In genomic region chr1:52602328-52603300, GRCh38 we compare ENCODE assay signal across 7 cellular contexts. TPM values are rescaled to one million over a fixed set of nuclear protein-coding genes. Genes with fewer than 3 reads are reported as not detected.
DNase-seq lines count a peak whose midpoint lies in the region; ATAC-seq, FAIRE-seq and TF ChIP-seq lines count a peak whose summit lies in the region.

Gene GPX7 (plus strand): TSS chr1:52602371. CDS start chr1:52602410, 39 bp downstream.

- H2AK5ac ChIP-seq in trophoblast cell (ENCODE audit: low read length), result no peak within 1 kb of the TSS

- H3K27me3 ChIP-seq in RWPE2 (ENCODE audit: insufficient read depth, poor library complexity, severe bottlenecking) (no peaks in the 10 kb centered on the region), trophoblast cell (ENCODE audit: insufficient read depth, low read length) (peaks cover 2% of the 10 kb centered on the region), thoracic aorta (replicated peaks; ENCODE audit: insufficient read depth) (no peaks in the 10 kb centered on the region)

- H4K8ac ChIP-seq in trophoblast cell (ENCODE audit: low read depth, low read length), result peak within 1 kb of the TSS; percentile 60

- TF ChIP-seq CTCF in RWPE2 (IDR thresholded peaks at IDR 0.05; ENCODE audit: poor library complexity, severe bottlenecking) (no peak), thoracic aorta (IDR thresholded peaks at IDR 0.05) (no peak)

- peaks cover 12 to 25% of the 10 kb centered on the region in 2 donors for H3K36me3 Mint-ChIP-seq in activated naive CD4-positive, alpha-beta T cell treated with anti-CD3 and anti-CD28 coated beads, Interleukin-2, amount 50 U/mL, for 72 hours

- no peaks in the 10 kb centered on the region for H3K79me2 ChIP-seq in trophoblast cell (ENCODE audit: control insufficient read depth, insufficient read depth, low read length, poor library complexity)

- intact Hi-C loops in cardiac septum (cut with DNase I), result loop anchor here (2.0 to 5.0 kb wide), 2 partner anchors 48 to 200 kb away; partner anchors contain the start of genes ORC1 and PRPF38A

- H2BK12ac ChIP-seq in trophoblast cell (ENCODE audit: low read length), result peak within 1 kb of the TSS; percentile 0

- H3K4me2 ChIP-seq in trophoblast cell (ENCODE audit: low read length), result peak within 1 kb of the TSS; percentile 83

- H3K79me1 ChIP-seq in trophoblast cell (ENCODE audit: low read length), result peaks cover 4% of the 10 kb centered on the region

- H2BK120ac ChIP-seq in trophoblast cell (ENCODE audit: insufficient read depth, low read length, poor library complexity), result peak within 1 kb of the TSS; percentile 66

- H3K23ac ChIP-seq in trophoblast cell (ENCODE audit: low read length), result no peak within 1 kb of the TSS

- H3K36me3 ChIP-seq in RWPE2 (ENCODE audit: low read depth) (no peaks in the 10 kb centered on the region), trophoblast cell (ENCODE audit: control insufficient read depth in 1 of 2, insufficient read depth in 2 of 2, low read length in 2 of 2) (peaks cover 0 to 4% of the 10 kb centered on the region in 2 experiments), thoracic aorta (peaks cover 8% of the 10 kb centered on the region)

- no peak for FAIRE-seq in GM19239 (lab: Jason Lieb, UNC)

- H3K4me3 ChIP-seq in RWPE2 (ENCODE audit: severe bottlenecking), result peak within 1 kb of the TSS; percentile 27
- peak within 1 kb of the TSS; percentile 79 for H3K4me3 ChIP-seq in trophoblast cell (ENCODE audit: low read depth, low read length)
- H3K4me3 ChIP-seq in thoracic aorta, result peak within 1 kb of the TSS; percentile 79

- no peak within 1 kb of the TSS for H3K27ac ChIP-seq in RWPE2 (ENCODE audit: poor library complexity, severe bottlenecking)
- H3K27ac ChIP-seq in trophoblast cell (ENCODE audit: low read depth, low read length), result no peak within 1 kb of the TSS
- peak within 1 kb of the TSS; percentile 71 to 75 for H3K27ac ChIP-seq in thoracic aorta

- peak within 1 kb of the TSS; percentile 48 for H3K14ac ChIP-seq in trophoblast cell (ENCODE audit: low read length)

- H4K12ac ChIP-seq in trophoblast cell (ENCODE audit: low read depth, low read length), result peak within 1 kb of the TSS; percentile 76

- no peaks in the 10 kb centered on the region for H3K9me3 Mint-ChIP-seq in activated naive CD4-positive, alpha-beta T cell treated with anti-CD3 and anti-CD28 coated beads, Interleukin-2, amount 50 U/mL, for 72 hours

- H4K91ac ChIP-seq in trophoblast cell (ENCODE audit: low read depth, low read length), result peak within 1 kb of the TSS; percentile 78

- H3K4me1 ChIP-seq in RWPE2 (ENCODE audit: insufficient read depth, poor library complexity, severe bottlenecking) (no peaks in the 10 kb centered on the region), trophoblast cell (ENCODE audit: control insufficient read depth in 1 of 2, insufficient read depth in 2 of 2, low read length in 2 of 2) (peaks cover 10 to 14% of the 10 kb centered on the region in 2 experiments), thoracic aorta (ENCODE audit: control insufficient read depth in 1 of 2, low read depth in 2 of 2) (peaks cover 5 to 44% of the 10 kb centered on the region in 2 donors)

- H3K27ac Mint-ChIP-seq in activated naive CD4-positive, alpha-beta T cell treated with anti-CD3 and anti-CD28 coated beads, Interleukin-2, amount 50 U/mL, for 72 hours, result peak within 1 kb of the TSS; percentile 88 to 96

- peak within 1 kb of the TSS; percentile 66 for H3K18ac ChIP-seq in trophoblast cell (ENCODE audit: low read length)

- H3K4ac ChIP-seq in trophoblast cell (ENCODE audit: low read depth, low read length), result peak within 1 kb of the TSS; percentile 40

- whole genome bisulfite sequencing in trophoblast cell (ENCODE audit: extremely low coverage, insufficient coverage, insufficient read length), result no CpG with 5 or more reads among the region's 90 CpGs

- H3K9me3 ChIP-seq in RWPE2 (ENCODE audit: severe bottlenecking) (no peaks in the 10 kb centered on the region), trophoblast cell (ENCODE audit: insufficient read depth, low read depth, low read length) (no peaks in the 10 kb centered on the region), thoracic aorta (no peaks in the 10 kb centered on the region)

- peak within 1 kb of the TSS; percentile 62 for H2AFZ ChIP-seq in trophoblast cell (ENCODE audit: insufficient read depth, low read length, poor library complexity)

- no peak within 1 kb of the TSS for H2BK5ac ChIP-seq in trophoblast cell (ENCODE audit: low read depth, low read length, poor library complexity)

- peak; percentile 69 for DNase-seq in GM19239 (ENCODE audit: insufficient read length, low spot score)
- no peak for DNase-seq in RWPE2 (ENCODE audit: low spot score)
- peak; percentile 63 to 74 for DNase-seq in activated naive CD4-positive, alpha-beta T cell treated with anti-CD3 and anti-CD28 coated beads, Interleukin-2, amount 50 U/mL, for 72 hours (ENCODE audit: low spot score in 2 of 2)
- DNase-seq in cardiac septum (ENCODE audit: low spot score), result peak; percentile 79
- peak; percentile 16 to 46 for DNase-seq in trophoblast cell
- no peak for DNase-seq in thoracic aorta (ENCODE audit: low spot score)

- peak; percentile 37 for ATAC-seq in RWPE2 (ENCODE audit: low read depth)
- ATAC-seq in activated naive CD4-positive, alpha-beta T cell treated with anti-CD3 and anti-CD28 coated beads, Interleukin-2, amount 50 U/mL, for 72 hours, result peak; percentile 78 to 80
- peak; percentile 26 for ATAC-seq in thoracic aorta (ENCODE audit: insufficient number of reproducible peaks, low FRiP score, low read depth)
- no peak for ATAC-seq in HG02884 (IDR thresholded peaks at IDR 0.05; ENCODE audit: unreplicated experiment)

- peak within 1 kb of the TSS; percentile 81 for H3K9ac ChIP-seq in trophoblast cell (ENCODE audit: low read length)

RNA-seq across cellular contexts. Expression of gene GPX7, which starts in this region (rescaled TPM):
- 10 to 100 TPM; 13.8 to 23.0 TPM for total RNA-seq in activated naive CD4-positive, alpha-beta T cell treated with anti-CD3 and anti-CD28 coated beads, Interleukin-2, amount 50 U/mL, for 72 hours
- total RNA-seq in cardiac septum (12.7 TPM), thoracic aorta (10 to 100 TPM; 10.2 to 25.9 TPM)
- polyA plus RNA-seq in trophoblast cell (2013), result 28.5 and 29.6 TPM in 2 replicates

Comparison
In these comparisons a context has a peak if more than half of its experiments do, and no peak if none do; other contexts are left out.
1. DNase-seq: peak in GM19239 (single experiment), activated naive CD4-positive, alpha-beta T cell treated with anti-CD3 and anti-CD28 coated beads, Interleukin-2, amount 50 U/mL, for 72 hours (2 of 2), cardiac septum (single experiment) and trophoblast cell (2 of 2); none in RWPE2 (single experiment) and thoracic aorta (single experiment).
2. H3K27ac ChIP-seq: peak in thoracic aorta (2 of 2); none in RWPE2 (single experiment) and trophoblast cell (single experiment).
3. H3K4me3 ChIP-seq: peak in every context shown above with its lines; median percentile 79 in trophoblast cell; 79 in thoracic aorta; 27 in RWPE2.